ENCODE assay signal across 36 cellular contexts in genomic region chr4:152795891-152796290, GRCh38.
"Had no signal": no experiment of that assay in that cellular context is flagged by ENCODE, and none has a peak within 500 bp of the region (broad histone marks: within the 10 kb centered on the region; RNA-seq: fewer than 3 reads in every experiment).

No MANE protein-coding gene starts in this region.

- H3K9me3 ChIP-seq: adrenal gland, body of pancreas, colonic mucosa, esophagus squamous epithelium, gastroesophageal sphincter, heart left ventricle had no signal

- ATAC-seq: activated CD4-positive, alpha-beta T cell treated with anti-CD3 and anti-CD28 coated beads for 36 hours; activated CD8-positive, alpha-beta memory T cell treated with anti-CD3 and anti-CD28 coated beads, Interleukin-2, amount 10 ng/mL, durations not matched to agents 7 days and 5 days; activated CD8-positive, alpha-beta T cell treated with anti-CD3 and anti-CD28 coated beads, Interleukin-2, amount 10 ng/mL, durations not matched to agents 7 days and 5 days; activated naive CD8-positive, alpha-beta T cell treated with anti-CD3 and anti-CD28 coated beads, Interleukin-2, amount 50 U/mL, for 24 hours; body of pancreas; gastroesophageal sphincter; heart left ventricle had no signal

- DNase-seq: activated CD4-positive, alpha-beta memory T cell treated with anti-CD3 and anti-CD28 coated beads for 36 hours; activated CD4-positive, alpha-beta T cell treated with anti-CD3 and anti-CD28 coated beads for 36 hours; activated CD4-positive, alpha-beta T cell treated with anti-CD3 and anti-CD28 coated beads, Interleukin-2, amount 10 ng/mL, durations not matched to agents 24 days and 14 days; activated CD4-positive, CD25-positive, alpha-beta regulatory T cell; activated CD4-positive, CD25-positive, alpha-beta regulatory T cell treated with anti-CD3 and anti-CD28 coated beads, Interleukin-2, amount 50 U/mL, for 72 hours; activated CD8-positive, alpha-beta memory T cell treated with anti-CD3 and anti-CD28 coated beads, Interleukin-2, amount 10 ng/mL, durations not matched to agents 7 days and 5 days; activated CD8-positive, alpha-beta memory T cell treated with anti-CD3 and anti-CD28 coated beads, Interleukin-2, amount 50 U/mL, for 4 hours; activated CD8-positive, alpha-beta T cell treated with anti-CD3 and anti-CD28 coated beads, Interleukin-2, amount 10 ng/mL, durations not matched to agents 7 days and 5 days; activated effector memory CD4-positive, alpha-beta T cell treated with anti-CD3 and anti-CD28 coated beads, Interleukin-2, amount 50 U/mL, for 16 hours; activated naive CD4-positive, alpha-beta T cell treated with anti-CD3 and anti-CD28 coated beads for 36 hours; activated naive CD8-positive, alpha-beta T cell treated with anti-CD3 and anti-CD28 coated beads for 36 hours; activated naive CD8-positive, alpha-beta T cell treated with anti-CD3 and anti-CD28 coated beads, Interleukin-2, amount 50 U/mL, for 24 hours; activated T-cell treated with anti-CD3 and anti-CD28 coated beads, Interleukin-2, amount 50 U/mL, for 1 hour; activated T-cell treated with anti-CD3 and anti-CD28 coated beads, Interleukin-2, amount 50 U/mL, for 48 hours; adrenal gland; amygdala; aorta; body of pancreas; central memory CD4-positive, alpha-beta T cell; cerebellar nuclear complex; colonic mucosa; effector CD8-positive, alpha-beta T cell; esophagus squamous epithelium; foreskin melanocyte; glutamatergic neuron; heart left ventricle; T-helper 1 cell; T-helper 2 cell had no signal

- H3K27me3 ChIP-seq: adrenal gland, body of pancreas, cardiac muscle cell, colonic mucosa, esophagus squamous epithelium, gastroesophageal sphincter, heart left ventricle had no signal

- H3K9me3 Mint-ChIP-seq: activated CD4-positive, alpha-beta memory T cell treated with anti-CD3 and anti-CD28 coated beads for 36 hours; activated CD4-positive, alpha-beta T cell treated with anti-CD3 and anti-CD28 coated beads, Interleukin-2, amount 10 ng/mL, durations not matched to agents 24 days and 14 days; activated naive CD4-positive, alpha-beta T cell treated with anti-CD3 and anti-CD28 coated beads for 36 hours; activated naive CD4-positive, alpha-beta T cell treated with anti-CD3 and anti-CD28 coated beads, Interleukin-2, amount 50 U/mL, for 24 hours; activated naive CD8-positive, alpha-beta T cell treated with anti-CD3 and anti-CD28 coated beads for 36 hours; activated naive CD8-positive, alpha-beta T cell treated with anti-CD3 and anti-CD28 coated beads, Interleukin-2, amount 50 U/mL, for 24 hours; activated T-helper 1 cell treated with anti-CD3 and anti-CD28 coated beads, Interleukin-12 subunit alpha, Interleukin-12 subunit beta, Interleukin-2, Interleukin-4 antibody, amounts not matched to agents 30 ng/mL and 10 ng/mL and 1 ng/mL, durations not matched to agents 14 hours and 24 hours and 36 hours; activated T-helper 2 cell treated with anti-CD3 and anti-CD28 coated beads, Interferon-gamma antibody, Interleukin-2, Interleukin-4, amounts not matched to agents 10 μg/mL and 5 μg/mL and 100 μg/mL, durations not matched to agents 14 hours and 24 hours and 36 hours had no signal

- H3K27me3 Mint-ChIP-seq: activated CD4-positive, alpha-beta memory T cell treated with anti-CD3 and anti-CD28 coated beads for 36 hours; activated CD4-positive, alpha-beta T cell treated with anti-CD3 and anti-CD28 coated beads for 36 hours; activated CD4-positive, alpha-beta T cell treated with anti-CD3 and anti-CD28 coated beads, Interleukin-2, amount 10 ng/mL, durations not matched to agents 24 days and 14 days; activated CD8-positive, alpha-beta memory T cell treated with anti-CD3 and anti-CD28 coated beads, Interleukin-2, amount 10 ng/mL, durations not matched to agents 7 days and 5 days; activated naive CD4-positive, alpha-beta T cell treated with anti-CD3 and anti-CD28 coated beads, Interleukin-2, amount 50 U/mL, for 24 hours; activated naive CD8-positive, alpha-beta T cell treated with anti-CD3 and anti-CD28 coated beads for 36 hours; activated naive CD8-positive, alpha-beta T cell treated with anti-CD3 and anti-CD28 coated beads, Interleukin-2, amount 50 U/mL, for 24 hours had no signal

- H3K36me3 Mint-ChIP-seq: activated CD4-positive, alpha-beta memory T cell treated with anti-CD3 and anti-CD28 coated beads for 36 hours had no signal

- H3K4me3 ChIP-seq: adrenal gland, body of pancreas, cardiac muscle cell, colonic mucosa, esophagus squamous epithelium, gastroesophageal sphincter, heart left ventricle had no signal

- H3K4me3 Mint-ChIP-seq: activated CD4-positive, alpha-beta memory T cell treated with anti-CD3 and anti-CD28 coated beads for 36 hours; activated CD4-positive, alpha-beta T cell treated with anti-CD3 and anti-CD28 coated beads for 36 hours; activated CD4-positive, alpha-beta T cell treated with anti-CD3 and anti-CD28 coated beads, Interleukin-2, amount 10 ng/mL, durations not matched to agents 24 days and 14 days; activated CD8-positive, alpha-beta memory T cell treated with anti-CD3 and anti-CD28 coated beads, Interleukin-2, amount 10 ng/mL, durations not matched to agents 7 days and 5 days; activated CD8-positive, alpha-beta T cell treated with anti-CD3 and anti-CD28 coated beads, Interleukin-2, amount 10 ng/mL, durations not matched to agents 7 days and 5 days; activated naive CD4-positive, alpha-beta T cell treated with anti-CD3 and anti-CD28 coated beads for 36 hours; activated naive CD4-positive, alpha-beta T cell treated with anti-CD3 and anti-CD28 coated beads, Interleukin-2, amount 50 U/mL, for 24 hours; activated naive CD8-positive, alpha-beta T cell treated with anti-CD3 and anti-CD28 coated beads for 36 hours; activated naive CD8-positive, alpha-beta T cell treated with anti-CD3 and anti-CD28 coated beads, Interleukin-2, amount 50 U/mL, for 24 hours; activated T-helper 1 cell treated with anti-CD3 and anti-CD28 coated beads, Interleukin-12 subunit alpha, Interleukin-12 subunit beta, Interleukin-2, Interleukin-4 antibody, amounts not matched to agents 30 ng/mL and 10 ng/mL and 1 ng/mL, durations not matched to agents 14 hours and 24 hours and 36 hours had no signal

- H3K27ac Mint-ChIP-seq: activated CD4-positive, alpha-beta memory T cell treated with anti-CD3 and anti-CD28 coated beads for 36 hours; activated CD4-positive, alpha-beta T cell treated with anti-CD3 and anti-CD28 coated beads for 36 hours; activated CD4-positive, alpha-beta T cell treated with anti-CD3 and anti-CD28 coated beads, Interleukin-2, amount 10 ng/mL, durations not matched to agents 24 days and 14 days; activated CD8-positive, alpha-beta memory T cell treated with anti-CD3 and anti-CD28 coated beads, Interleukin-2, amount 10 ng/mL, durations not matched to agents 7 days and 5 days; activated CD8-positive, alpha-beta T cell treated with anti-CD3 and anti-CD28 coated beads, Interleukin-2, amount 10 ng/mL, durations not matched to agents 7 days and 5 days; activated naive CD4-positive, alpha-beta T cell treated with anti-CD3 and anti-CD28 coated beads for 36 hours; activated naive CD4-positive, alpha-beta T cell treated with anti-CD3 and anti-CD28 coated beads, Interleukin-2, amount 50 U/mL, for 24 hours; activated naive CD8-positive, alpha-beta T cell treated with anti-CD3 and anti-CD28 coated beads for 36 hours; activated naive CD8-positive, alpha-beta T cell treated with anti-CD3 and anti-CD28 coated beads, Interleukin-2, amount 50 U/mL, for 24 hours; activated T-helper 1 cell treated with anti-CD3 and anti-CD28 coated beads, Interleukin-12 subunit alpha, Interleukin-12 subunit beta, Interleukin-2, Interleukin-4 antibody, amounts not matched to agents 30 ng/mL and 10 ng/mL and 1 ng/mL, durations not matched to agents 14 hours and 24 hours and 36 hours; activated T-helper 2 cell treated with anti-CD3 and anti-CD28 coated beads, Interferon-gamma antibody, Interleukin-2, Interleukin-4, amounts not matched to agents 10 μg/mL and 5 μg/mL and 100 μg/mL, durations not matched to agents 14 hours and 24 hours and 36 hours had no signal

- H3K27ac ChIP-seq: adrenal gland, body of pancreas, cardiac muscle cell, colonic mucosa, epithelial cell of prostate, esophagus squamous epithelium, gastroesophageal sphincter, heart left ventricle had no signal

- FAIRE-seq: endometrium, endothelial cell of umbilical vein had no signal

- H3K4me1 Mint-ChIP-seq: activated CD4-positive, alpha-beta T cell treated with anti-CD3 and anti-CD28 coated beads for 36 hours had no signal

- H3K36me3 ChIP-seq: adrenal gland, cardiac muscle cell, colonic mucosa, esophagus squamous epithelium, gastroesophageal sphincter, heart left ventricle had no signal

- H3K4me1 ChIP-seq: body of pancreas, colonic mucosa, esophagus squamous epithelium had no signal
